ENCODE assay signal across 20 cellular contexts in genomic region chr4:145818001-145818400, GRCh38.
DNase-seq lines count a peak whose midpoint lies in the region; ATAC-seq and TF ChIP-seq lines count a peak whose summit lies in the region.
"Had no signal": no experiment of that assay in that cellular context is flagged by ENCODE, and none has a peak within 500 bp of the region (broad histone marks: within the 10 kb centered on the region; RNA-seq: fewer than 3 reads in every experiment).

No MANE protein-coding gene starts in this region.

- no peak overlapping the region; the same call in 2 of the 3 replicates for H2BK15ac ChIP-seq in IMR-90 (ENCODE audit: low read depth, low read length)

- peaks cover 64% of the 10 kb centered on the region for H3K4me1 Mint-ChIP-seq in glutamatergic neuron (ENCODE audit: low read depth, unreplicated experiment)
- peaks cover 60% of the 10 kb centered on the region for H3K4me1 Mint-ChIP-seq in nephron
- H3K4me1 Mint-ChIP-seq in type B pancreatic cell (ENCODE audit: unreplicated experiment) = peaks cover 17% of the 10 kb centered on the region

- H3K27ac Mint-ChIP-seq in glutamatergic neuron (ENCODE audit: unreplicated experiment) (peak overlapping the region; percentile 98), nephron (peak overlapping the region in 2 of 3 experiments; percentile 6 to 13), type B pancreatic cell (no peak overlapping the region)
- H3K27ac Mint-ChIP-seq: CD4-positive, CD25-positive, alpha-beta regulatory T cell; CD8-positive, alpha-beta memory T cell; HFFc6 had no signal

- H2BK5ac ChIP-seq in IMR-90 (ENCODE audit: low read depth, low read length, poor library complexity, severe bottlenecking) = peak overlapping the region; percentile 11

- H2AFZ ChIP-seq in IMR-90 (replicated peaks; ENCODE audit: low read length, poor library complexity) = no peak overlapping the region

- H3K4me3 Mint-ChIP-seq in glutamatergic neuron (ENCODE audit: unreplicated experiment) = no peak overlapping the region
- H3K4me3 Mint-ChIP-seq in nephron = no peak overlapping the region
- H3K4me3 Mint-ChIP-seq in type B pancreatic cell = no peak overlapping the region
- H3K4me3 Mint-ChIP-seq: CD4-positive, CD25-positive, alpha-beta regulatory T cell; CD8-positive, alpha-beta memory T cell; HFFc6 had no signal

- no peak overlapping the region for H2BK120ac ChIP-seq in IMR-90 (ENCODE audit: low read depth, low read length)

- WGBS in IMR-90 (ENCODE audit: extremely low coverage in 2 of 2, insufficient read length in 1 of 2), 2 experiments = no CpG with 5 or more reads among the region's 2 CpGs

- no peak overlapping the region for H3K23ac ChIP-seq in IMR-90 (ENCODE audit: low read depth, low read length)

- H3K9me3 ChIP-seq in IMR-90 (ENCODE audit: control insufficient read depth, insufficient read depth, low read length) = no peaks in the 10 kb centered on the region
- H3K9me3 ChIP-seq: BE2C had no signal

- no TSS peak for BruUV-seq in IMR-90 (replicated peaks; lab: Mats Ljungman, UMichigan)

- no peak overlapping the region for H2AK9ac ChIP-seq in IMR-90 (replicated peaks; ENCODE audit: low read depth, low read length, poor library complexity)

- no peak overlapping the region for H4K5ac ChIP-seq in IMR-90 (ENCODE audit: low read depth, low read length)

- CTCF ChIA-PET in IMR-90 (lab: Yijun Ruan, JAX) = no interaction called here

- TF ChIP-seq RAD21 in IMR-90 (IDR thresholded peaks at IDR 0.05; ENCODE audit: low read length) = no peak

- H4K8ac ChIP-seq in IMR-90 (ENCODE audit: low read depth in 2 of 2, low read length in 2 of 2) = no peak overlapping the region

- H3K27me3 Mint-ChIP-seq in glutamatergic neuron (ENCODE audit: unreplicated experiment) (peaks cover 11% of the 10 kb centered on the region), nephron (ENCODE audit: low read depth) (no peaks in the 10 kb centered on the region), type B pancreatic cell (no peaks in the 10 kb centered on the region)
- H3K27me3 Mint-ChIP-seq: CD8-positive, alpha-beta memory T cell had no signal

- peaks cover 2% of the 10 kb centered on the region for H3K36me3 Mint-ChIP-seq in glutamatergic neuron (ENCODE audit: unreplicated experiment)
- peaks cover 83% of the 10 kb centered on the region for H3K36me3 Mint-ChIP-seq in nephron (ENCODE audit: low read depth)
- H3K36me3 Mint-ChIP-seq in type B pancreatic cell = peaks cover 45% of the 10 kb centered on the region

- H3K9me3 Mint-ChIP-seq in glutamatergic neuron (ENCODE audit: unreplicated experiment) (peaks cover 12% of the 10 kb centered on the region), nephron (no peaks in the 10 kb centered on the region), type B pancreatic cell (peaks cover 7% of the 10 kb centered on the region)
- H3K9me3 Mint-ChIP-seq: CD8-positive, alpha-beta memory T cell; HFFc6 had no signal

- H3K18ac ChIP-seq in IMR-90 (ENCODE audit: low read depth, low read length) = no peak overlapping the region

- no peak overlapping the region for H2BK20ac ChIP-seq in IMR-90 (ENCODE audit: low read depth, low read length)

- TF ChIP-seq POLR2A in IMR-90 (IDR thresholded peaks at IDR 0.05; ENCODE audit: low read depth, low read length) = no peak

- peaks cover 15% of the 10 kb centered on the region for H3K9me1 ChIP-seq in IMR-90 (ENCODE audit: insufficient read depth, low read length)

- no peak for TF ChIP-seq CTCF in IMR-90 (conservative IDR thresholded peaks at IDR 0.05; ENCODE audit: low read depth, low read length)
- no peak for TF ChIP-seq CTCF in glutamatergic neuron (IDR thresholded peaks at IDR 0.05; ENCODE audit: partially characterized antibody, unreplicated experiment)
- TF ChIP-seq CTCF in nephron (IDR thresholded peaks at IDR 0.05; ENCODE audit: unreplicated experiment in 3 of 3) = no peak
- TF ChIP-seq CTCF in type B pancreatic cell (conservative IDR thresholded peaks at IDR 0.05) = no peak

- in situ Hi-C loops in IMR-90 (cut with MboI; ENCODE audit: low sequenced_read_pairs) = no loop called here

- H3K36me3 ChIP-seq in IMR-90 (ENCODE audit: control insufficient read depth, insufficient read depth, low read length) = peaks cover 10% of the 10 kb centered on the region

- H3K4ac ChIP-seq in IMR-90 (ENCODE audit: low read depth, low read length) = no peak overlapping the region

- H4K91ac ChIP-seq in IMR-90 (ENCODE audit: insufficient read depth, low read depth, low read length) = no peak overlapping the region

- no peaks in the 10 kb centered on the region for H3K27me3 ChIP-seq in IMR-90 (ENCODE audit: control insufficient read depth, insufficient read depth, low read length)
- H3K27me3 ChIP-seq: BE2C had no signal

- ATAC-seq in IMR-90 (ENCODE audit: low read depth) (no peak), HG02798 (IDR thresholded peaks at IDR 0.05; ENCODE audit: poor library complexity, unreplicated experiment) (no peak), HG03460 (IDR thresholded peaks at IDR 0.05; ENCODE audit: unreplicated experiment) (no peak)
- ATAC-seq: HCT116 had no signal

- no peak overlapping the region for H3K14ac ChIP-seq in IMR-90 (replicated peaks; ENCODE audit: low read depth, low read length)

- H3K4me1 ChIP-seq in IMR-90 (ENCODE audit: control insufficient read depth, insufficient read depth, low read length) = peaks cover 25% of the 10 kb centered on the region

- H3K4me2 ChIP-seq in IMR-90 (ENCODE audit: low read depth, low read length) = no peak overlapping the region

- H4K20me1 ChIP-seq in IMR-90 (ENCODE audit: insufficient read depth, low read length) = no peaks in the 10 kb centered on the region

- no peak for DNase-seq in IMR-90
- DNase-seq in OCI-M2 (lab: John Stamatoyannopoulos, UW; ENCODE audit: unreplicated experiment) = peak; percentile 10
- no peak for DNase-seq in glutamatergic neuron
- no peak for DNase-seq in AG20443 (ENCODE audit: low spot score)
- no peak for DNase-seq in type B pancreatic cell (ENCODE audit: extremely low spot score, unreplicated experiment)
- DNase-seq: BE2C; CD4-positive, CD25-positive, alpha-beta regulatory T cell; CD8-positive, alpha-beta memory T cell; COR-L47; DMS 273 treated with DMSO at 0.1 percent for 48 hours; DMS53; DND-41; EL; GOT3; H7; HFFc6 had no signal

- no peak overlapping the region for H3K4me3 ChIP-seq in IMR-90 (ENCODE audit: insufficient read depth, low read depth, low read length)

- POLR2A ChIA-PET in IMR-90 (lab: Charles Lee; ENCODE audit: unreplicated experiment) = no interaction called here

- H3K79me1 ChIP-seq in IMR-90 (ENCODE audit: low read depth in 1 of 2, low read length in 2 of 2) = peaks cover 9 to 23% of the 10 kb centered on the region in 2 experiments; a peak in 3 of 4 replicates

- dilution Hi-C loops in IMR-90 (cut with HindIII; ENCODE audit: low sequenced_read_pairs, unreplicated experiment) = no loop called here

- no peak overlapping the region for H2AK5ac ChIP-seq in IMR-90 (ENCODE audit: low read depth, low read length)

- H3K9ac ChIP-seq in IMR-90 (ENCODE audit: low read depth, low read length) = no peak overlapping the region

- no peak overlapping the region for H3K27ac ChIP-seq in IMR-90 (ENCODE audit: insufficient read depth, low read length)

- no peak overlapping the region for H3K56ac ChIP-seq in IMR-90 (ENCODE audit: extremely low read depth, insufficient read depth, low read length)

- intact Hi-C loops in IMR-90 (cut with micrococcal nuclease) = loop anchor here (5.0 kb wide), 1 partner anchor 201 kb away; the partner anchor contains the start of gene MMAA

TF ChIP-seq in IMR-90, 13 proteins besides CTCF, POLR2A, EP300 and RAD21:
- TF ChIP-seq SMC3 (IDR thresholded peaks at IDR 0.05; ENCODE audit: low read depth, low read length) (no peak), CEBPB (IDR thresholded peaks at IDR 0.05; ENCODE audit: low read depth, low read length) (no peak), RCOR1 (IDR thresholded peaks at IDR 0.05; ENCODE audit: insufficient replicate concordance, low read length) (no peak), CHD1 (IDR thresholded peaks at IDR 0.05; ENCODE audit: low read depth, low read length) (no peak), NFE2L2 (IDR thresholded peaks at IDR 0.05; ENCODE audit: low read depth, low read length) (no peak), ELK1 (IDR thresholded peaks at IDR 0.05; ENCODE audit: borderline replicate concordance, low read depth, low read length) (no peak), MAFK (IDR thresholded peaks at IDR 0.05; ENCODE audit: low read depth, low read length) (no peak), MAZ (IDR thresholded peaks at IDR 0.05; ENCODE audit: borderline replicate concordance, low read depth, low read length) (no peak), MXI1 (IDR thresholded peaks at IDR 0.05; ENCODE audit: borderline replicate concordance, low read depth, low read length) (no peak), BHLHE40 (IDR thresholded peaks at IDR 0.05; ENCODE audit: low read depth, low read length) (no peak), USF2 (IDR thresholded peaks at IDR 0.05; ENCODE audit: low read depth, low read length) (no peak), FOS (IDR thresholded peaks at IDR 0.05; ENCODE audit: low read depth, low read length) (no peak), RFX5 (IDR thresholded peaks at IDR 0.05; ENCODE audit: low read depth, low read length) (no peak)
